In the genomic region with DNA sequence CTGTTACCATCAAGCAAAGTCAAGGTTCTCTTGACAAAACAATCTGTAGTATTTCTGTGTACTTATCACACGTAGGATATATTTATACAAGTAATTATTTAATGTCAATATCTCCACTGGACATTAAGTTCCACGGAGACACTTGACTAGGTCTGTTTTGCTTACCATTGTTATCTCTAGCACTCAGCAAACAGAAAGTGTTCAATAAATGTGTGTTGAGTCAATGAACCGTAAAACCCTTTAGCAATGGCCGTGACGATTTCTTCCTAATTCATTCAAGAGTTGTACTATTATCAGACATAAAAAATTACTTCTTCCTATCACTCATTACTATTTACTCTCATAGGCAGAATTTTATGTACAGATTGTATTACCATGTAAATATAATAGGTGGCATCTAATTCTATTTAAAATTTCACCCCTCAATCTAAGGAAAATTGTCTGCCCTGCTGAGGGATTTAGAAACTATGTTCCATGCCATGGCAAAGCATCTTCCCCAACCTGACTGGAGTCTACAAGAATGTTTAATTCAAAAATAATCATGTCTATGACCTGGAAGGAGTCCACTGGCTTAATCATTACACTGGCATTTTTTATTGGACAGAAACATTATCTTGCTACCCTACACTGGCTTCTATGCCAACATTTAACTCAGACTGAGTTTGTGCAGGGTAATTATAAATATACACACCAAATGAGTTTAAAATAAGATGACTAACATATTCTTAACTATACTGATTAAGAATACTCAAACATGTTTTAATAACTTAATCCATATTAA, we compare ENCODE assay signal across 17 cellular contexts.
A peak's percentile ranks its signal among the peaks of the same experiment; 100 is the strongest.
DNase-seq lines count a peak whose midpoint lies in the region; ATAC-seq, FAIRE-seq and TF ChIP-seq lines count a peak whose summit lies in the region.
"Had no signal": no experiment of that assay in that cellular context is flagged by ENCODE, and none has a peak within 500 bp of the region (broad histone marks: within the 10 kb centered on the region; RNA-seq: fewer than 3 reads in every experiment).

No MANE protein-coding gene starts in this region.

- CTCF ChIA-PET in MCF 10A (lab: Yijun Ruan, JAX): no interaction called here

- H3K4me1 Mint-ChIP-seq in MCF 10A (ENCODE audit: insufficient read depth, unreplicated experiment): peaks cover 6% of the 10 kb centered on the region

- H3K4me3 Mint-ChIP-seq in MCF 10A (ENCODE audit: unreplicated experiment): no peak overlapping the region
- H3K4me3 Mint-ChIP-seq: memory B cell, neural progenitor cell had no signal

- no TSS peak for BruUV-seq in MCF 10A (replicated peaks; lab: Mats Ljungman, UMichigan)

- 16 to 20% methylated on average over 5 of the region's 5 CpGs for WGBS in pancreas, 2 donors

- intact Hi-C loops in pancreas (cut with DNase I) (no loop called here), MCF 10A (cut with micrococcal nuclease) (no loop called here)

- FAIRE-seq in pancreas (lab: Jason Lieb, UNC): no peak

- H3K27me3 ChIP-seq in pancreas: no peaks in the 10 kb centered on the region
- H3K27me3 ChIP-seq: neural progenitor cell, stomach had no signal

- H3K27ac ChIP-seq in pancreas: no peak overlapping the region
- H3K27ac ChIP-seq: neural progenitor cell, RWPE1, stomach had no signal

- H3K4me3 ChIP-seq in pancreas: no peak overlapping the region
- H3K4me3 ChIP-seq: neural progenitor cell, stomach had no signal

- H3K36me3 Mint-ChIP-seq in MCF 10A (ENCODE audit: insufficient read depth, unreplicated experiment): no peaks in the 10 kb centered on the region
- H3K36me3 Mint-ChIP-seq: memory B cell, neural progenitor cell had no signal

- no peak overlapping the region for H3K27ac Mint-ChIP-seq in MCF 10A (ENCODE audit: low read depth, unreplicated experiment)
- H3K27ac Mint-ChIP-seq: memory B cell, neural progenitor cell had no signal

- ATAC-seq in pancreas (peak; percentile 60 to 84 (median 80)), GM19328 (IDR thresholded peaks at IDR 0.05; ENCODE audit: unreplicated experiment) (no peak)
- ATAC-seq: esophagus mucosa had no signal

- no peaks in the 10 kb centered on the region for H3K9me3 ChIP-seq in pancreas
- H3K9me3 ChIP-seq: stomach had no signal

- TF ChIP-seq CTCF in pancreas (IDR thresholded peaks at IDR 0.05) (no peak), MCF 10A (IDR thresholded peaks at IDR 0.05; ENCODE audit: unreplicated experiment) (no peak)

- DNase-seq in NCI-H2107 treated with DMSO at 0.1 percent for 48 hours (lab: John Stamatoyannopoulos, UW; ENCODE audit: unreplicated experiment) (peak; percentile 49), NCI-H2107 (lab: John Stamatoyannopoulos, UW) (no peak), NCI-H1417 treated with DMSO at 0.1 percent for 48 hours (lab: John Stamatoyannopoulos, UW) (peak; percentile 74), SHP77 (lab: John Stamatoyannopoulos, UW) (peak; percentile 15 to 21), pancreas (no peak), MCF 10A (ENCODE audit: unreplicated experiment) (no peak), ureter (ENCODE audit: low spot score) (no peak)
- DNase-seq: 8988T; activated CD4-positive, alpha-beta T cell treated with anti-CD3 and anti-CD28 coated beads for 48 hours; activated T-cell treated with anti-CD3 and anti-CD28 coated beads, Interleukin-2, amount 50 U/mL, for 1 hour; stomach; T-helper 2 cell had no signal

- no peaks in the 10 kb centered on the region for H3K27me3 Mint-ChIP-seq in MCF 10A (ENCODE audit: insufficient read depth, unreplicated experiment)
- H3K27me3 Mint-ChIP-seq: memory B cell had no signal

- no peaks in the 10 kb centered on the region for H3K36me3 ChIP-seq in pancreas
- H3K36me3 ChIP-seq: neural progenitor cell, stomach had no signal

- peaks cover 3 to 7% (median 3%) of the 10 kb centered on the region in 3 donors for H3K4me1 ChIP-seq in pancreas

- POLR2A ChIA-PET in MCF 10A (lab: Yijun Ruan, JAX): interaction anchor here (0.6 kb wide), 1 partner anchor 10 kb away, joined by 3 read pairs; no protein-coding TSS in a partner anchor

- no peaks in the 10 kb centered on the region for H3K9me3 Mint-ChIP-seq in MCF 10A (ENCODE audit: unreplicated experiment)
- H3K9me3 Mint-ChIP-seq: memory B cell, neural progenitor cell had no signal

Comparison
In these comparisons a context has a peak if more than half of its experiments do, and no peak if none do; other contexts are left out.
1. DNase-seq: peak in NCI-H2107 treated with DMSO at 0.1 percent for 48 hours (single experiment), NCI-H1417 treated with DMSO at 0.1 percent for 48 hours (single experiment) and SHP77 (2 of 2); none in NCI-H2107 (single experiment), pancreas (0 of 6), MCF 10A (single experiment) and ureter (single experiment).